In the genomic region with DNA sequence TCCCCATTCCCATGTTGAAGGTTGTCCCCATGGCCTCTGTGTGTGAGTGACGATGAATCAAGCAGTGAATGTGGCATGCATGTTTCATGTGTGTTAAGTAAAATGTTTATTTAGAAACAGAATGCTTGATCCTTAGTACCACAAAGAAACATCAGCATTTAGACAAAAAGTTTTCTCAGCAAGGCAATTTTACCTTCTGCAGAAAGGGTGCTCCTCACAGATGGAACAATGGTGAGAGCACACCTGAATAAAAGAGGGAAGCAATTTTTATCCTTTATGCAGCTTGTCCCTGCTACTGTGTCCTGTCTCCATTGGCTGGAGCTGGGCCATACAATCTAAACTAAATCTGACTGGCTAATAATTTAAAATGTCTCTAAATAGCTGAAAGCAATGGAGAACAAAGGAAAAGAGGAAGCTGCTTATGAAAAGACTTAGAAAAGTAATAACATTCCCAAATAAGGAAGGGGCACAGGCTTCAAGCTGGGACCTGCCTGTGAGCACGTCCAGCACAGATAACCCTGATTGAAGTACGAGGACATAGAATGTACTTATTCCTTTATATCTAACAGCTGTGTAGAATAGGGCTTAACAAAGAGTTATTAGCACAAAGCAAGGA, we compare ENCODE assay signal across 1 cellular context.
A peak's percentile ranks its signal among the peaks of the same experiment; 100 is the strongest.
TF ChIP-seq lines count a peak whose summit lies in the region.

No MANE protein-coding gene starts in this region.

TF ChIP-seq in K562, 482 proteins besides CTCF, POLR2A, EP300 and RAD21 (continued from another document):
- TF ChIP-seq, protein P1, sequence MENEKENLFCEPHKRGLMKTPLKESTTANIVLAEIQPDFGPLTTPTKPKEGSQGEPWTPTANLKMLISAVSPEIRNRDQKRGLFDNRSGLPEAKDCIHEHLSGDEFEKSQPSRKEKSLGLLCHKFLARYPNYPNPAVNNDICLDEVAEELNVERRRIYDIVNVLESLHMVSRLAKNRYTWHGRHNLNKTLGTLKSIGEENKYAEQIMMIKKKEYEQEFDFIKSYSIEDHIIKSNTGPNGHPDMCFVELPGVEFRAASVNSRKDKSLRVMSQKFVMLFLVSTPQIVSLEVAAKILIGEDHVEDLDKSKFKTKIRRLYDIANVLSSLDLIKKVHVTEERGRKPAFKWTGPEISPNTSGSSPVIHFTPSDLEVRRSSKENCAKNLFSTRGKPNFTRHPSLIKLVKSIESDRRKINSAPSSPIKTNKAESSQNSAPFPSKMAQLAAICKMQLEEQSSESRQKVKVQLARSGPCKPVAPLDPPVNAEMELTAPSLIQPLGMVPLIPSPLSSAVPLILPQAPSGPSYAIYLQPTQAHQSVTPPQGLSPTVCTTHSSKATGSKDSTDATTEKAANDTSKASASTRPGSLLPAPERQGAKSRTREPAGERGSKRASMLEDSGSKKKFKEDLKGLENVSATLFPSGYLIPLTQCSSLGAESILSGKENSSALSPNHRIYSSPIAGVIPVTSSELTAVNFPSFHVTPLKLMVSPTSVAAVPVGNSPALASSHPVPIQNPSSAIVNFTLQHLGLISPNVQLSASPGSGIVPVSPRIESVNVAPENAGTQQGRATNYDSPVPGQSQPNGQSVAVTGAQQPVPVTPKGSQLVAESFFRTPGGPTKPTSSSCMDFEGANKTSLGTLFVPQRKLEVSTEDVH (IDR thresholded peaks at IDR 0.05; ENCODE audit: low read depth, partially characterized antibody), result no peak
- TF ChIP-seq RUNX1 (IDR thresholded peaks at IDR 0.05; ENCODE audit: low read depth) (no peak), LEF1 (IDR thresholded peaks at IDR 0.05) (peak; percentile 77), FOXM1 (IDR thresholded peaks at IDR 0.05; ENCODE audit: low read depth) (no peak), FOXM1 (CRISPR knock-in tag; IDR thresholded peaks at IDR 0.05; ENCODE audit: low read depth) (no peak), KLF6 (CRISPR knock-in tag; IDR thresholded peaks at IDR 0.05; ENCODE audit: borderline replicate concordance) (no peak), TRIM24 (IDR thresholded peaks at IDR 0.05) (peak; percentile 47 to 91; a peak in 2 of 4 replicates), SMARCA4 (IDR thresholded peaks at IDR 0.05) (no peak), ZFPM2 (CRISPR knock-in tag; IDR thresholded peaks at IDR 0.05) (no peak), CHD2 (IDR thresholded peaks at IDR 0.05; ENCODE audit: low read depth, low read length) (no peak), ZEB2 (IDR thresholded peaks at IDR 0.05) (peak; percentile 94), DPF2 (IDR thresholded peaks at IDR 0.05) (no peak), ESRRA (IDR thresholded peaks at IDR 0.05; ENCODE audit: borderline replicate concordance, low read depth) (no peak), MIER1 (IDR thresholded peaks at IDR 0.05; ENCODE audit: low read depth) (0 out of 2 replicates have a peak, but pooled peaks have one; percentile 51), ZNF431 (CRISPR knock-in tag; IDR thresholded peaks at IDR 0.05) (no peak), CBX5 (IDR thresholded peaks at IDR 0.05; ENCODE audit: borderline replicate concordance, low read depth) (peak; percentile 99), ARID1B (IDR thresholded peaks at IDR 0.05) (no peak), ZNF174 (CRISPR knock-in tag; IDR thresholded peaks at IDR 0.05) (no peak), PTRF (tag; IDR thresholded peaks at IDR 0.05) (no peak), TRIM28 (IDR thresholded peaks at IDR 0.05) (peak; percentile 100), ZNF274 (IDR thresholded peaks at IDR 0.05; ENCODE audit: borderline replicate concordance, low read depth, low read length) (no peak), FOXA3 (CRISPR knock-in tag; conservative IDR thresholded peaks at IDR 0.05 in 1 of 2, IDR thresholded peaks at IDR 0.05 in 1 of 2) (no peak), SRSF7 (optimal IDR thresholded peaks at IDR 0.05; ENCODE audit: low read depth, low read length) (no peak)
- TF ChIP-seq, protein P2, sequence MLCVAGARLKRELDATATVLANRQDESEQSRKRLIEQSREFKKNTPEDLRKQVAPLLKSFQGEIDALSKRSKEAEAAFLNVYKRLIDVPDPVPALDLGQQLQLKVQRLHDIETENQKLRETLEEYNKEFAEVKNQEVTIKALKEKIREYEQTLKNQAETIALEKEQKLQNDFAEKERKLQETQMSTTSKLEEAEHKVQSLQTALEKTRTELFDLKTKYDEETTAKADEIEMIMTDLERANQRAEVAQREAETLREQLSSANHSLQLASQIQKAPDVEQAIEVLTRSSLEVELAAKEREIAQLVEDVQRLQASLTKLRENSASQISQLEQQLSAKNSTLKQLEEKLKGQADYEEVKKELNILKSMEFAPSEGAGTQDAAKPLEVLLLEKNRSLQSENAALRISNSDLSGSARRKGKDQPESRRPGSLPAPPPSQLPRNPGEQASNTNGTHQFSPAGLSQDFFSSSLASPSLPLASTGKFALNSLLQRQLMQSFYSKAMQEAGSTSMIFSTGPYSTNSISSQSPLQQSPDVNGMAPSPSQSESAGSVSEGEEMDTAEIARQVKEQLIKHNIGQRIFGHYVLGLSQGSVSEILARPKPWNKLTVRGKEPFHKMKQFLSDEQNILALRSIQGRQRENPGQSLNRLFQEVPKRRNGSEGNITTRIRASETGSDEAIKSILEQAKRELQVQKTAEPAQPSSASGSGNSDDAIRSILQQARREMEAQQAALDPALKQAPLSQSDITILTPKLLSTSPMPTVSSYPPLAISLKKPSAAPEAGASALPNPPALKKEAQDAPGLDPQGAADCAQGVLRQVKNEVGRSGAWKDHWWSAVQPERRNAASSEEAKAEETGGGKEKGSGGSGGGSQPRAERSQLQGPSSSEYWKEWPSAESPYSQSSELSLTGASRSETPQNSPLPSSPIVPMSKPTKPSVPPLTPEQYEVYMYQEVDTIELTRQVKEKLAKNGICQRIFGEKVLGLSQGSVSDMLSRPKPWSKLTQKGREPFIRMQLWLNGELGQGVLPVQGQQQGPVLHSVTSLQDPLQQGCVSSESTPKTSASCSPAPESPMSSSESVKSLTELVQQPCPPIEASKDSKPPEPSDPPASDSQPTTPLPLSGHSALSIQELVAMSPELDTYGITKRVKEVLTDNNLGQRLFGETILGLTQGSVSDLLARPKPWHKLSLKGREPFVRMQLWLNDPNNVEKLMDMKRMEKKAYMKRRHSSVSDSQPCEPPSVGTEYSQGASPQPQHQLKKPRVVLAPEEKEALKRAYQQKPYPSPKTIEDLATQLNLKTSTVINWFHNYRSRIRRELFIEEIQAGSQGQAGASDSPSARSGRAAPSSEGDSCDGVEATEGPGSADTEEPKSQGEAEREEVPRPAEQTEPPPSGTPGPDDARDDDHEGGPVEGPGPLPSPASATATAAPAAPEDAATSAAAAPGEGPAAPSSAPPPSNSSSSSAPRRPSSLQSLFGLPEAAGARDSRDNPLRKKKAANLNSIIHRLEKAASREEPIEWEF (CRISPR knock-in tag; IDR thresholded peaks at IDR 0.05), result no peak
- TF ChIP-seq, protein P3, sequence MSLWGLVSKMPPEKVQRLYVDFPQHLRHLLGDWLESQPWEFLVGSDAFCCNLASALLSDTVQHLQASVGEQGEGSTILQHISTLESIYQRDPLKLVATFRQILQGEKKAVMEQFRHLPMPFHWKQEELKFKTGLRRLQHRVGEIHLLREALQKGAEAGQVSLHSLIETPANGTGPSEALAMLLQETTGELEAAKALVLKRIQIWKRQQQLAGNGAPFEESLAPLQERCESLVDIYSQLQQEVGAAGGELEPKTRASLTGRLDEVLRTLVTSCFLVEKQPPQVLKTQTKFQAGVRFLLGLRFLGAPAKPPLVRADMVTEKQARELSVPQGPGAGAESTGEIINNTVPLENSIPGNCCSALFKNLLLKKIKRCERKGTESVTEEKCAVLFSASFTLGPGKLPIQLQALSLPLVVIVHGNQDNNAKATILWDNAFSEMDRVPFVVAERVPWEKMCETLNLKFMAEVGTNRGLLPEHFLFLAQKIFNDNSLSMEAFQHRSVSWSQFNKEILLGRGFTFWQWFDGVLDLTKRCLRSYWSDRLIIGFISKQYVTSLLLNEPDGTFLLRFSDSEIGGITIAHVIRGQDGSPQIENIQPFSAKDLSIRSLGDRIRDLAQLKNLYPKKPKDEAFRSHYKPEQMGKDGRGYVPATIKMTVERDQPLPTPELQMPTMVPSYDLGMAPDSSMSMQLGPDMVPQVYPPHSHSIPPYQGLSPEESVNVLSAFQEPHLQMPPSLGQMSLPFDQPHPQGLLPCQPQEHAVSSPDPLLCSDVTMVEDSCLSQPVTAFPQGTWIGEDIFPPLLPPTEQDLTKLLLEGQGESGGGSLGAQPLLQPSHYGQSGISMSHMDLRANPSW (CRISPR knock-in tag; IDR thresholded peaks at IDR 0.05), result no peak
- TF ChIP-seq, protein P4, sequence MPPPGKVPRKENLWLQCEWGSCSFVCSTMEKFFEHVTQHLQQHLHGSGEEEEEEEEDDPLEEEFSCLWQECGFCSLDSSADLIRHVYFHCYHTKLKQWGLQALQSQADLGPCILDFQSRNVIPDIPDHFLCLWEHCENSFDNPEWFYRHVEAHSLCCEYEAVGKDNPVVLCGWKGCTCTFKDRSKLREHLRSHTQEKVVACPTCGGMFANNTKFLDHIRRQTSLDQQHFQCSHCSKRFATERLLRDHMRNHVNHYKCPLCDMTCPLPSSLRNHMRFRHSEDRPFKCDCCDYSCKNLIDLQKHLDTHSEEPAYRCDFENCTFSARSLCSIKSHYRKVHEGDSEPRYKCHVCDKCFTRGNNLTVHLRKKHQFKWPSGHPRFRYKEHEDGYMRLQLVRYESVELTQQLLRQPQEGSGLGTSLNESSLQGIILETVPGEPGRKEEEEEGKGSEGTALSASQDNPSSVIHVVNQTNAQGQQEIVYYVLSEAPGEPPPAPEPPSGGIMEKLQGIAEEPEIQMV (tag; conservative IDR thresholded peaks at IDR 0.05; ENCODE audit: low read depth), result no peak
- TF ChIP-seq, protein P5, sequence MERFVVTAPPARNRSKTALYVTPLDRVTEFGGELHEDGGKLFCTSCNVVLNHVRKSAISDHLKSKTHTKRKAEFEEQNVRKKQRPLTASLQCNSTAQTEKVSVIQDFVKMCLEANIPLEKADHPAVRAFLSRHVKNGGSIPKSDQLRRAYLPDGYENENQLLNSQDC (CRISPR knock-in tag; IDR thresholded peaks at IDR 0.05), result no peak
- TF ChIP-seq, protein P6, sequence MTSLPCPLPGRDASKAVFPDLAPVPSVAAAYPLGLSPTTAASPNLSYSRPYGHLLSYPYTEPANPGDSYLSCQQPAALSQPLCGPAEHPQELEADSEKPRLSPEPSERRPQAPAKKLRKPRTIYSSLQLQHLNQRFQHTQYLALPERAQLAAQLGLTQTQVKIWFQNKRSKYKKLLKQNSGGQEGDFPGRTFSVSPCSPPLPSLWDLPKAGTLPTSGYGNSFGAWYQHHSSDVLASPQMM (CRISPR knock-in tag; IDR thresholded peaks at IDR 0.05), result no peak
- TF ChIP-seq, protein P7, sequence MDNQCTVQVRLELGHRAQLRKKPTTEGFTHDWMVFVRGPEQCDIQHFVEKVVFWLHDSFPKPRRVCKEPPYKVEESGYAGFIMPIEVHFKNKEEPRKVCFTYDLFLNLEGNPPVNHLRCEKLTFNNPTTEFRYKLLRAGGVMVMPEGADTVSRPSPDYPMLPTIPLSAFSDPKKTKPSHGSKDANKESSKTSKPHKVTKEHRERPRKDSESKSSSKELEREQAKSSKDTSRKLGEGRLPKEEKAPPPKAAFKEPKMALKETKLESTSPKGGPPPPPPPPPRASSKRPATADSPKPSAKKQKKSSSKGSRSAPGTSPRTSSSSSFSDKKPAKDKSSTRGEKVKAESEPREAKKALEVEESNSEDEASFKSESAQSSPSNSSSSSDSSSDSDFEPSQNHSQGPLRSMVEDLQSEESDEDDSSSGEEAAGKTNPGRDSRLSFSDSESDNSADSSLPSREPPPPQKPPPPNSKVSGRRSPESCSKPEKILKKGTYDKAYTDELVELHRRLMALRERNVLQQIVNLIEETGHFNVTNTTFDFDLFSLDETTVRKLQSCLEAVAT (IDR thresholded peaks at IDR 0.05), result peak; percentile 40 to 54; a peak in 1 of 4 replicates
